Comparison of ENCODE assay signal across 30 cellular contexts in genomic region chr3:12769761-12770160, GRCh38. TPM values are rescaled to one million over a fixed set of nuclear protein-coding genes. Genes with fewer than 3 reads are reported as not detected.
DNase-seq lines count a peak whose midpoint lies in the region; ATAC-seq, FAIRE-seq and TF ChIP-seq lines count a peak whose summit lies in the region.
"Had no signal": no experiment of that assay in that cellular context is flagged by ENCODE, and none has a peak within 500 bp of the region (broad histone marks: within the 10 kb centered on the region; RNA-seq: fewer than 3 reads in every experiment).

No MANE protein-coding gene starts in this region.

- POLR2A ChIA-PET in HepG2 (lab: Yijun Ruan, JAX) (no interaction called here), K562 (lab: Yijun Ruan, JAX) (no interaction called here)
- POLR2A ChIA-PET in activated CD4-positive, alpha-beta memory T cell treated with anti-CD3 and anti-CD28 coated beads for 36 hours (lab: Charles Lee) = no interaction called here

- H3K79me2 ChIP-seq in HepG2 (ENCODE audit: insufficient read depth, low read length) = no peaks in the 10 kb centered on the region
- no peaks in the 10 kb centered on the region for H3K79me2 ChIP-seq in K562 (ENCODE audit: control insufficient read depth, insufficient read depth, low read length)

- H3K4me3 Mint-ChIP-seq in effector memory CD8-positive, alpha-beta T cell = no peak overlapping the region
- H3K4me3 Mint-ChIP-seq in activated CD4-positive, alpha-beta memory T cell treated with anti-CD3 and anti-CD28 coated beads for 36 hours = no peak overlapping the region
- H3K4me3 Mint-ChIP-seq: CD14-positive monocyte; CD4-positive, alpha-beta memory T cell; CD4-positive, CD25-positive, alpha-beta regulatory T cell; CD8-positive, alpha-beta memory T cell had no signal

- H3K36me3 ChIP-seq in HepG2 (replicated peaks in 1 of 2; ENCODE audit: control insufficient read depth in 1 of 2, insufficient read depth in 2 of 2, low read length in 2 of 2) (no peaks in the 10 kb centered on the region), right lobe of liver (no peaks in the 10 kb centered on the region), K562 (ENCODE audit: control insufficient read depth, insufficient read depth, low read length) (no peaks in the 10 kb centered on the region)
- H3K36me3 ChIP-seq: BE2C, BLaER1 had no signal

- H3K4me2 ChIP-seq in HepG2 (ENCODE audit: low read depth, low read length) = no peak overlapping the region
- H3K4me2 ChIP-seq in K562 (ENCODE audit: insufficient read depth, low read length) = no peak overlapping the region
- H3K4me2 ChIP-seq: BLaER1 had no signal

- H3K27ac ChIP-seq in HepG2 (ENCODE audit: extremely low read length, insufficient read depth, low read length) = no peak overlapping the region
- no peak overlapping the region for H3K27ac ChIP-seq in right lobe of liver
- H3K27ac ChIP-seq in K562 (ENCODE audit: extremely low read depth, low read depth, low read length) = no peak overlapping the region
- H3K27ac ChIP-seq: 22Rv1, BLaER1 had no signal

- no peak overlapping the region for H3K4me3 ChIP-seq in HepG2 (replicated peaks in 1 of 3; ENCODE audit: insufficient read depth in 1 of 3, low read depth in 2 of 3, low read length in 3 of 3)
- no peak overlapping the region for H3K4me3 ChIP-seq in right lobe of liver
- H3K4me3 ChIP-seq in K562 = no peak overlapping the region
- H3K4me3 ChIP-seq: BLaER1, GM12878 had no signal

- no peaks in the 10 kb centered on the region for H3K4me1 Mint-ChIP-seq in effector memory CD8-positive, alpha-beta T cell (ENCODE audit: low read depth in 2 of 2)
- no peaks in the 10 kb centered on the region for H3K4me1 Mint-ChIP-seq in activated CD4-positive, alpha-beta memory T cell treated with anti-CD3 and anti-CD28 coated beads for 36 hours (ENCODE audit: low read depth)
- H3K4me1 Mint-ChIP-seq: CD8-positive, alpha-beta memory T cell had no signal

- in situ Hi-C loops in HepG2 (cut with HindIII; ENCODE audit: extremely low pct_ligation_motif_present, low pct_unique_long_range_greater_than_20kb) = no loop called here
- in situ Hi-C loops in K562 (cut with MboI) = no loop called here

- peaks cover 0 to 20% of the 10 kb centered on the region in 2 experiments; a peak in 4 of 5 replicates for H3K27me3 ChIP-seq in HepG2 (ENCODE audit: control insufficient read depth in 1 of 2, insufficient read depth in 2 of 2, low read length in 2 of 2)
- H3K27me3 ChIP-seq in right lobe of liver = no peaks in the 10 kb centered on the region
- H3K27me3 ChIP-seq in K562 (ENCODE audit: control insufficient read depth in 2 of 2, insufficient read depth in 2 of 2, low read length in 2 of 2) = peaks cover 16 to 45% of the 10 kb centered on the region in 2 experiments
- H3K27me3 ChIP-seq: BE2C, BLaER1 had no signal

- H3K9ac ChIP-seq in HepG2 (ENCODE audit: insufficient read depth, low read depth, low read length) = no peak overlapping the region
- no peak overlapping the region for H3K9ac ChIP-seq in K562 (ENCODE audit: insufficient read depth in 1 of 2, low read depth in 2 of 2, low read length in 2 of 2)
- H3K9ac ChIP-seq: BLaER1 had no signal

- TF ChIP-seq POLR2A in HepG2 (IDR thresholded peaks at IDR 0.05; ENCODE audit: insufficient read depth in 1 of 2, low read depth in 2 of 2, low read length in 2 of 2) (no peak), right lobe of liver (IDR thresholded peaks at IDR 0.05) (no peak), K562 (conservative IDR thresholded peaks at IDR 0.05) (no peak)

- no peak overlapping the region for H2AFZ ChIP-seq in HepG2 (ENCODE audit: low read length)
- H2AFZ ChIP-seq in K562 (ENCODE audit: low read depth, low read length) = peak overlapping the region; percentile 89; the same call in 1 of the 2 replicates

- no peak overlapping the region for H3K27ac Mint-ChIP-seq in effector memory CD8-positive, alpha-beta T cell
- H3K27ac Mint-ChIP-seq in activated CD4-positive, alpha-beta memory T cell treated with anti-CD3 and anti-CD28 coated beads for 36 hours = no peak overlapping the region
- H3K27ac Mint-ChIP-seq: CD14-positive monocyte; CD4-positive, alpha-beta memory T cell; CD4-positive, CD25-positive, alpha-beta regulatory T cell; CD8-positive, alpha-beta memory T cell had no signal

- H3K9me1 ChIP-seq in K562 (ENCODE audit: control insufficient read depth, insufficient read depth, low read length) = no peaks in the 10 kb centered on the region

- DNase-seq in HepG2 (ENCODE audit: low spot score) (no peak), right lobe of liver (no peak), K562 (ENCODE audit: extremely low read depth in 1 of 4, low spot score in 3 of 4) (no peak)
- DNase-seq in effector memory CD8-positive, alpha-beta T cell = no peak
- no peak for DNase-seq in activated CD4-positive, alpha-beta memory T cell treated with anti-CD3 and anti-CD28 coated beads for 36 hours
- DNase-seq: ACHN; BE2C; C1 segment of cervical spinal cord; CD4-positive, alpha-beta memory T cell; CD4-positive, CD25-positive, alpha-beta regulatory T cell; CD8-positive, alpha-beta memory T cell; COR-L47; DMS 273 treated with DMSO at 0.1 percent for 48 hours; DMS153; DMS53; DMS79; DND-41; EL; GDM1 had no signal

- H3K27me3 Mint-ChIP-seq in effector memory CD8-positive, alpha-beta T cell = peaks cover 27 to 42% of the 10 kb centered on the region in 2 donors
- peaks cover 2% of the 10 kb centered on the region for H3K27me3 Mint-ChIP-seq in activated CD4-positive, alpha-beta memory T cell treated with anti-CD3 and anti-CD28 coated beads for 36 hours

- TF ChIP-seq RAD21 in HepG2 (CRISPR knock-in tag; IDR thresholded peaks at IDR 0.05) (no peak), K562 (CRISPR knock-in tag; conservative IDR thresholded peaks at IDR 0.05 in 1 of 2, IDR thresholded peaks at IDR 0.05 in 1 of 2) (no peak)

- no peaks in the 10 kb centered on the region for H3K36me3 Mint-ChIP-seq in effector memory CD8-positive, alpha-beta T cell (ENCODE audit: insufficient read depth)
- H3K36me3 Mint-ChIP-seq in activated CD4-positive, alpha-beta memory T cell treated with anti-CD3 and anti-CD28 coated beads for 36 hours = no peaks in the 10 kb centered on the region
- H3K36me3 Mint-ChIP-seq: CD14-positive monocyte; CD4-positive, alpha-beta memory T cell; CD4-positive, CD25-positive, alpha-beta regulatory T cell; CD8-positive, alpha-beta memory T cell had no signal

- FAIRE-seq in HepG2 (lab: Jason Lieb, UNC) = no peak
- no peak for FAIRE-seq in K562 (lab: Jason Lieb, UNC)
- FAIRE-seq: GM12878, GM12892, GM18507, GM19239 had no signal

- TF ChIP-seq EP300 in HepG2 (IDR thresholded peaks at IDR 0.05; ENCODE audit: low read depth in 2 of 2, low read length in 2 of 2) (no peak), HepG2 (CRISPR knock-in tag; IDR thresholded peaks at IDR 0.05; ENCODE audit: borderline replicate concordance) (no peak), K562 (IDR thresholded peaks at IDR 0.05; ENCODE audit: low read length) (no peak)

- TF ChIP-seq CTCF in HepG2 (CRISPR knock-in tag; IDR thresholded peaks at IDR 0.05) (no peak), right lobe of liver (IDR thresholded peaks at IDR 0.05) (no peak), K562 (IDR thresholded peaks at IDR 0.05 in 2 of 3, conservative IDR thresholded peaks at IDR 0.05 in 1 of 3; ENCODE audit: insufficient read depth in 2 of 3, low read depth in 1 of 3, low read length in 3 of 3) (no peak)

- ATAC-seq in HepG2 (no peak), right lobe of liver (no peak), K562 (no peak)
- no peak for ATAC-seq in effector memory CD8-positive, alpha-beta T cell (replicated peaks)
- ATAC-seq: GM12878 had no signal

- H3K9me3 ChIP-seq in HepG2 (ENCODE audit: low read length) = no peaks in the 10 kb centered on the region
- no peaks in the 10 kb centered on the region for H3K9me3 ChIP-seq in right lobe of liver
- H3K9me3 ChIP-seq in K562 (replicated peaks; ENCODE audit: control insufficient read depth, insufficient read depth, low read depth, low read length) = 0 out of 2 replicates have a peak, but pooled peaks cover 1% of the 10 kb centered on the region
- H3K9me3 ChIP-seq: BE2C, BLaER1 had no signal

- BruUV-seq in HepG2 (replicated peaks; lab: Mats Ljungman, UMichigan) (no TSS peak), K562 (replicated peaks; lab: Mats Ljungman, UMichigan) (no TSS peak)

- H3K4me1 ChIP-seq in HepG2 (ENCODE audit: insufficient read depth, low read length) (peaks cover 24% of the 10 kb centered on the region), right lobe of liver (no peaks in the 10 kb centered on the region), K562 (replicated peaks in 1 of 2; ENCODE audit: control insufficient read depth in 2 of 2, insufficient read depth in 2 of 2, low read length in 2 of 2) (peaks cover 0 to 9% of the 10 kb centered on the region in 2 experiments; a peak in 3 of 5 replicates)
- H3K4me1 ChIP-seq: BE2C had no signal

- intact Hi-C loops in HepG2 (cut with micrococcal nuclease; ENCODE audit: unreplicated experiment) = no loop called here
- intact Hi-C loops in right lobe of liver (cut with DNase I) = no loop called here
- intact Hi-C loops in K562 (cut with micrococcal nuclease) = loop anchor here (1.0 kb wide), 1 partner anchor 63 kb away; no protein-coding TSS in a partner anchor
- intact Hi-C loops in activated CD4-positive, alpha-beta memory T cell treated with anti-CD3 and anti-CD28 coated beads for 36 hours (cut with micrococcal nuclease) = no loop called here

- no peaks in the 10 kb centered on the region for H4K20me1 ChIP-seq in HepG2 (ENCODE audit: insufficient read depth, low read length)
- no peaks in the 10 kb centered on the region for H4K20me1 ChIP-seq in K562 (replicated peaks; ENCODE audit: control insufficient read depth, insufficient read depth, low read length)
- H4K20me1 ChIP-seq: BLaER1 had no signal

- WGBS in HepG2 (ENCODE audit: low lambda C conversion rate) = 40% methylated on average over 2 of the region's 2 CpGs
- WGBS in right lobe of liver (ENCODE audit: insufficient coverage, low coverage, low lambda C conversion rate, missing lambda C conversion rate) = 43% methylated on average over 1 of the region's 2 CpGs
- WGBS in K562 (ENCODE audit: insufficient coverage, low coverage, missing lambda C conversion rate) = 12% methylated on average over 2 of the region's 2 CpGs

- CTCF ChIA-PET in HepG2 (lab: Yijun Ruan, JAX; ENCODE audit: low intra/inter-chr PET ratio, low total read pairs) (no interaction called here), K562 (lab: Yijun Ruan, JAX; ENCODE audit: low intra/inter-chr PET ratio) (no interaction called here)
- CTCF ChIA-PET in activated CD4-positive, alpha-beta memory T cell treated with anti-CD3 and anti-CD28 coated beads for 36 hours (lab: Charles Lee) = no interaction called here

- H3K9me3 Mint-ChIP-seq in effector memory CD8-positive, alpha-beta T cell = no peaks in the 10 kb centered on the region
- no peaks in the 10 kb centered on the region for H3K9me3 Mint-ChIP-seq in activated CD4-positive, alpha-beta memory T cell treated with anti-CD3 and anti-CD28 coated beads for 36 hours
- H3K9me3 Mint-ChIP-seq: CD14-positive monocyte; CD4-positive, alpha-beta memory T cell had no signal

RNA-seq across cellular contexts. Expression of gene TMEM40, which starts 10.7 kb away (rescaled TPM):
- total RNA-seq in HepG2 (2016; rRNA removed; fragmentation: Illumina TruSeq; extraction: Trizol) (not detected in 2 replicates), right lobe of liver (1 to 10 TPM in 1 of 6 experiments, under 1 TPM in 2, not detected in 3; 0.35 to 1.1 (median 0.51) TPM), K562 (2014; rRNA removed) (not detected in 2 replicates), K562 (2014; rRNA removed; fragmentation: Illumina TruSeq; extraction: Trizol) (not detected in 2 replicates), K562 (2015; rRNA removed; fragmentation: Illumina TruSeq; extraction: Trizol) (not detected in 2 replicates), K562 (2021) (not detected in 2 replicates)
- total RNA-seq in HepG2 (2016; cell fraction: cytosol; rRNA removed; fragmentation: Illumina TruSeq; extraction: Trizol; ENCODE audit: low read depth) = not detected in 2 replicates
- total RNA-seq in HepG2 (2016; cell fraction: insoluble cytoplasmic fraction; rRNA removed; fragmentation: Illumina TruSeq; extraction: Trizol) = 0.09 TPM in 1 of 2 replicates, not detected in the other
- total RNA-seq in HepG2 (2016; cell fraction: membrane; rRNA removed; fragmentation: Illumina TruSeq; extraction: Trizol) = 0.12 TPM in 1 of 2 replicates, not detected in the other
- not detected in 2 replicates for total RNA-seq in HepG2 (2016; cell fraction: nucleus; rRNA removed; fragmentation: Illumina TruSeq; extraction: Trizol)
- polyA plus RNA-seq in HepG2 (2011; rRNA removed) (0.16 and 0.22 TPM in 2 replicates), K562 (2011; rRNA removed) (0.31 TPM in 1 of 2 replicates, not detected in the other), K562 (2014; fragmentation: Illumina TruSeq; extraction: Trizol) (not detected in 2 replicates), K562 (2014; fragmentation: Nextera tagmentation; extraction: Ambion mirVana) (under 1 TPM; 0.11 to 0.14 TPM), K562 (2014; rRNA removed) (not detected in 2 replicates)
- polyA plus RNA-seq in HepG2 (2011; cell fraction: cytosol; rRNA removed) = 0.11 and 0.21 TPM in 2 replicates
- polyA plus RNA-seq in HepG2 (2011; cell fraction: nucleus; rRNA removed) = not detected in 2 replicates
- 0.29 TPM in 1 of 2 replicates, not detected in the other for polyA plus RNA-seq in HepG2 (2012)
- not detected in 2 replicates for polyA plus RNA-seq in HepG2 (2016; cell fraction: cytosol; fragmentation: Illumina TruSeq; extraction: Trizol; ENCODE audit: low read depth)
- not detected in 2 replicates for polyA plus RNA-seq in HepG2 (2016; cell fraction: insoluble cytoplasmic fraction; fragmentation: Illumina TruSeq; extraction: Trizol; ENCODE audit: low read depth)
- 0.51 TPM in 1 of 2 replicates, not detected in the other for polyA plus RNA-seq in HepG2 (2016; cell fraction: membrane; fragmentation: Illumina TruSeq; extraction: Trizol; ENCODE audit: low read depth)
- polyA plus RNA-seq in HepG2 (2016; cell fraction: nucleus; fragmentation: Illumina TruSeq; extraction: Trizol; ENCODE audit: insufficient read depth, low read depth) = not detected in 2 replicates
- 0.56 TPM in 1 of 2 replicates, not detected in the other for polyA minus RNA-seq in HepG2 (2011; rRNA and poly(A)+ RNA removed; ENCODE audit: low replicate concordance)
- polyA minus RNA-seq in HepG2 (2011; cell fraction: cytosol; rRNA and poly(A)+ RNA removed) = not detected in 2 replicates
- not detected in 2 replicates for polyA minus RNA-seq in HepG2 (2011; cell fraction: nucleus; rRNA and poly(A)+ RNA removed)
- total RNA-seq in K562 (2011; cell fraction: chromatin; rRNA removed; ENCODE audit: low replicate concordance) = not detected in 2 replicates
- total RNA-seq in K562 (2011; cell fraction: nucleolus; rRNA removed) = not detected in 2 replicates
- total RNA-seq in K562 (2011; cell fraction: nucleoplasm; rRNA removed) = not detected in 2 replicates
- not detected in 2 replicates for polyA plus RNA-seq in K562 (2011; cell fraction: cytosol; rRNA removed)
- polyA plus RNA-seq in K562 (2011; cell fraction: nucleus; rRNA removed) = not detected in 2 replicates
- polyA plus RNA-seq in K562 (2012) = not detected in 2 replicates
- polyA minus RNA-seq in K562 (2011; rRNA and poly(A)+ RNA removed) = not detected in 2 replicates
- polyA minus RNA-seq in K562 (2011; cell fraction: cytosol; rRNA and poly(A)+ RNA removed) = not detected in 2 replicates
- not detected in 2 replicates for polyA minus RNA-seq in K562 (2011; cell fraction: nucleus; rRNA and poly(A)+ RNA removed)
- not detected for total RNA-seq in activated CD4-positive, alpha-beta memory T cell treated with anti-CD3 and anti-CD28 coated beads for 36 hours
- total RNA-seq: A172; A673; CD4-positive, alpha-beta memory T cell; CD8-positive, alpha-beta memory T cell; Daoy; G401; GM12878 had no signal
- polyA plus RNA-seq: CD4-positive, alpha-beta memory T cell; CD4-positive, CD25-positive, alpha-beta regulatory T cell; CD8-positive, alpha-beta memory T cell had no signal

RNA-seq across cellular contexts. Expression of gene CAND2, which starts 26.7 kb away (rescaled TPM):
- total RNA-seq in HepG2 (2016; rRNA removed; fragmentation: Illumina TruSeq; extraction: Trizol) (not detected in 2 replicates), right lobe of liver (1 to 10 TPM in 2 of 6 experiments, under 1 TPM in 4; 0.61 to 4.4 (median 0.77) TPM), K562 (2014; rRNA removed) (6.4 and 7.8 TPM in 2 replicates), K562 (2014; rRNA removed; fragmentation: Illumina TruSeq; extraction: Trizol) (2.5 and 3.1 TPM in 2 replicates), K562 (2015; rRNA removed; fragmentation: Illumina TruSeq; extraction: Trizol) (4.3 and 4.9 TPM in 2 replicates), K562 (2021) (14.2 and 14.9 TPM in 2 replicates)
- not detected in 2 replicates for total RNA-seq in HepG2 (2016; cell fraction: cytosol; rRNA removed; fragmentation: Illumina TruSeq; extraction: Trizol; ENCODE audit: low read depth)
- total RNA-seq in HepG2 (2016; cell fraction: insoluble cytoplasmic fraction; rRNA removed; fragmentation: Illumina TruSeq; extraction: Trizol) = not detected in 2 replicates
- total RNA-seq in HepG2 (2016; cell fraction: membrane; rRNA removed; fragmentation: Illumina TruSeq; extraction: Trizol) = not detected in 2 replicates
- total RNA-seq in HepG2 (2016; cell fraction: nucleus; rRNA removed; fragmentation: Illumina TruSeq; extraction: Trizol) = not detected in 2 replicates
- polyA plus RNA-seq in HepG2 (2011; rRNA removed) (0.01 and 0.09 TPM in 2 replicates), K562 (2011; rRNA removed) (4.6 and 5.0 TPM in 2 replicates), K562 (2014; fragmentation: Illumina TruSeq; extraction: Trizol) (4.2 and 6.5 TPM in 2 replicates), K562 (2014; fragmentation: Nextera tagmentation; extraction: Ambion mirVana) (1 to 10 TPM in 1 of 2 experiments, under 1 TPM in 1; 0.91 to 1.4 TPM), K562 (2014; rRNA removed) (7.6 and 7.7 TPM in 2 replicates)
- polyA plus RNA-seq in HepG2 (2011; cell fraction: cytosol; rRNA removed) = 0.03 TPM in 1 of 2 replicates, not detected in the other
- polyA plus RNA-seq in HepG2 (2011; cell fraction: nucleus; rRNA removed) = 0.05 and 0.12 TPM in 2 replicates
- polyA plus RNA-seq in HepG2 (2012) = 0.07 and 0.13 TPM in 2 replicates
- not detected in 2 replicates for polyA plus RNA-seq in HepG2 (2016; cell fraction: cytosol; fragmentation: Illumina TruSeq; extraction: Trizol; ENCODE audit: low read depth)
- not detected in 2 replicates for polyA plus RNA-seq in HepG2 (2016; cell fraction: insoluble cytoplasmic fraction; fragmentation: Illumina TruSeq; extraction: Trizol; ENCODE audit: low read depth)
- polyA plus RNA-seq in HepG2 (2016; cell fraction: membrane; fragmentation: Illumina TruSeq; extraction: Trizol; ENCODE audit: low read depth) = not detected in 2 replicates
- not detected in 2 replicates for polyA plus RNA-seq in HepG2 (2016; cell fraction: nucleus; fragmentation: Illumina TruSeq; extraction: Trizol; ENCODE audit: insufficient read depth, low read depth)
- 0.04 and 0.26 TPM in 2 replicates for polyA minus RNA-seq in HepG2 (2011; rRNA and poly(A)+ RNA removed; ENCODE audit: low replicate concordance)
- not detected in 2 replicates for polyA minus RNA-seq in HepG2 (2011; cell fraction: cytosol; rRNA and poly(A)+ RNA removed)
- 0.12 TPM in 1 of 2 replicates, not detected in the other for polyA minus RNA-seq in HepG2 (2011; cell fraction: nucleus; rRNA and poly(A)+ RNA removed)
- total RNA-seq in K562 (2011; cell fraction: chromatin; rRNA removed; ENCODE audit: low replicate concordance) = 16.3 and 50.5 TPM in 2 replicates
- total RNA-seq in K562 (2011; cell fraction: nucleolus; rRNA removed) = 28.2 and 28.5 TPM in 2 replicates
- 14.7 and 16.9 TPM in 2 replicates for total RNA-seq in K562 (2011; cell fraction: nucleoplasm; rRNA removed)
- 3.2 and 10.0 TPM in 2 replicates for polyA plus RNA-seq in K562 (2011; cell fraction: cytosol; rRNA removed)
- polyA plus RNA-seq in K562 (2011; cell fraction: nucleus; rRNA removed) = 10.2 and 21.2 TPM in 2 replicates
- 6.1 and 10.3 TPM in 2 replicates for polyA plus RNA-seq in K562 (2012)
- 3.8 and 8.1 TPM in 2 replicates for polyA minus RNA-seq in K562 (2011; rRNA and poly(A)+ RNA removed)
- 7.7 and 7.8 TPM in 2 replicates for polyA minus RNA-seq in K562 (2011; cell fraction: cytosol; rRNA and poly(A)+ RNA removed)
- polyA minus RNA-seq in K562 (2011; cell fraction: nucleus; rRNA and poly(A)+ RNA removed) = 10.2 and 10.9 TPM in 2 replicates
- total RNA-seq in activated CD4-positive, alpha-beta memory T cell treated with anti-CD3 and anti-CD28 coated beads for 36 hours = 1 to 10 TPM; 1.2 to 1.6 TPM
- polyA plus RNA-seq: CD14-positive monocyte had no signal

Comparison
In these comparisons a context has a peak if more than half of its experiments do, and no peak if none do; other contexts are left out.
1. Of the 241 proteins assayed by ChIP-seq in both HepG2 and K562: peak only in HepG2: none; only in K562: ADNP, HDAC2, KDM1A and ZFP36; in both: none; in neither: 237.